ENCODE assay signal across 1 cellular context in genomic region chr5:120405923-120406322, GRCh38.
TF ChIP-seq lines count a peak whose summit lies in the region.

No MANE protein-coding gene starts in this region.

TF ChIP-seq in HCT116, 20 proteins besides CTCF, POLR2A, EP300 and RAD21 (continued from another document):
- no peak for TF ChIP-seq ZBTB33 (IDR thresholded peaks at IDR 0.05; ENCODE audit: extremely low read depth, insufficient replicate concordance, low read length)
- TF ChIP-seq SRF (IDR thresholded peaks at IDR 0.05; ENCODE audit: low read depth), result no peak
- TF ChIP-seq EZH2 (IDR thresholded peaks at IDR 0.05), result no peak
- no peak for TF ChIP-seq EGR1 (IDR thresholded peaks at IDR 0.05; ENCODE audit: low read depth)
- TF ChIP-seq CBX3 (IDR thresholded peaks at IDR 0.05; ENCODE audit: low read depth), result no peak
- no peak for TF ChIP-seq CEBPB (IDR thresholded peaks at IDR 0.05; ENCODE audit: low read depth)
- no peak for TF ChIP-seq ZNF274 (IDR thresholded peaks at IDR 0.05; ENCODE audit: low read depth, low read length)
- no peak for TF ChIP-seq JUND (IDR thresholded peaks at IDR 0.05)
- TF ChIP-seq TCF7L2 (IDR thresholded peaks at IDR 0.05; ENCODE audit: borderline replicate concordance, extremely low read depth, insufficient read depth, insufficient read length), result no peak
- TF ChIP-seq ATF3 (IDR thresholded peaks at IDR 0.05), result no peak
- no peak for TF ChIP-seq MAX (IDR thresholded peaks at IDR 0.05)
- no peak for TF ChIP-seq ZFX (IDR thresholded peaks at IDR 0.05)
- no peak for TF ChIP-seq POLR2AphosphoS5 (IDR thresholded peaks at IDR 0.05; ENCODE audit: low read depth, low read length)
- TF ChIP-seq SP1 (IDR thresholded peaks at IDR 0.05; ENCODE audit: low read depth), result no peak
TF ChIP-seq in HCT116: peak in this region for 0.
